Comparison of ENCODE assay signal across 9 cellular contexts in genomic region chr13:48066310-48066989, GRCh38. TPM values are rescaled to one million over a fixed set of nuclear protein-coding genes. Genes with fewer than 3 reads are reported as not detected.
A peak's percentile ranks its signal among the peaks of the same experiment; 100 is the strongest.
DNase-seq lines count a peak whose midpoint lies in the region; ATAC-seq, FAIRE-seq and TF ChIP-seq lines count a peak whose summit lies in the region.
"Had no signal": no experiment of that assay in that cellular context is flagged by ENCODE, and none has a peak within 500 bp of the region (broad histone marks: within the 10 kb centered on the region; RNA-seq: fewer than 3 reads in every experiment).

No MANE protein-coding gene starts in this region.

- CTCF ChIA-PET in IMR-90 (lab: Yijun Ruan, JAX), result no interaction called here

- peak overlapping the region; percentile 59; the same call in 1 of the 2 replicates for H3K56ac ChIP-seq in IMR-90 (ENCODE audit: extremely low read depth, insufficient read depth, low read length)

- no peak for TF ChIP-seq RAD21 in IMR-90 (IDR thresholded peaks at IDR 0.05; ENCODE audit: low read length)

- peaks cover 12% of the 10 kb centered on the region for H3K4me1 Mint-ChIP-seq in activated T-helper 17 cell treated with anti-CD3 and anti-CD28 coated beads, Interleukin-2, amount 50 U/mL, for 72 hours

- no peak overlapping the region for H3K9ac ChIP-seq in IMR-90 (ENCODE audit: low read depth, low read length)
- H3K9ac ChIP-seq: KMS-11 had no signal

- peaks cover 33% of the 10 kb centered on the region for H3K36me3 ChIP-seq in IMR-90 (ENCODE audit: control insufficient read depth, insufficient read depth, low read length)

- H4K20me1 ChIP-seq in IMR-90 (ENCODE audit: insufficient read depth, low read length), result no peaks in the 10 kb centered on the region

- no peaks in the 10 kb centered on the region for H3K27me3 Mint-ChIP-seq in activated T-helper 17 cell treated with anti-CD3 and anti-CD28 coated beads, Interleukin-2, amount 50 U/mL, for 72 hours

- H3K4me2 ChIP-seq in IMR-90 (ENCODE audit: low read depth, low read length), result no peak overlapping the region
- H3K4me2 ChIP-seq: KMS-11 had no signal

- H3K18ac ChIP-seq in IMR-90 (ENCODE audit: low read depth, low read length), result peak overlapping the region; percentile 85; the same call in 1 of the 2 replicates

- no peak overlapping the region for H3K4me3 ChIP-seq in IMR-90 (ENCODE audit: insufficient read depth, low read depth, low read length)

- H3K79me1 ChIP-seq in IMR-90 (ENCODE audit: low read depth in 1 of 2, low read length in 2 of 2), result peaks cover 11% of the 10 kb centered on the region in 2 experiments

- no peak for FAIRE-seq in urothelium cell line (lab: Jason Lieb, UNC)

- no TSS peak for BruUV-seq in IMR-90 (replicated peaks; lab: Mats Ljungman, UMichigan)

- H2BK20ac ChIP-seq in IMR-90 (ENCODE audit: low read depth, low read length), result peak overlapping the region; percentile 81

- peak; percentile 11 for DNase-seq in stimulated activated CD4-positive, alpha-beta T cell treated with anti-CD3 and anti-CD28 coated beads, Interleukin-1b, Interleukin-23, amount 100 ng/mL, for 48 hours
- no peak for DNase-seq in stimulated activated CD4-positive, alpha-beta T cell treated with anti-CD3 and anti-CD28 coated beads, Interleukin-4, amount 100 ng/mL, for 1 hour
- DNase-seq in IMR-90 (peak; percentile 16), urothelium cell line (ENCODE audit: low spot score) (peak; percentile 7), OCI-M2 (lab: John Stamatoyannopoulos, UW; ENCODE audit: unreplicated experiment) (no peak), CD1c-positive myeloid dendritic cell (ENCODE audit: extremely low spot score) (no peak), iPS-NIHi11 (ENCODE audit: low spot score) (no peak)

- H3K9me3 ChIP-seq in IMR-90 (ENCODE audit: control insufficient read depth, insufficient read depth, low read length), result peaks cover 31% of the 10 kb centered on the region

- peak overlapping the region; percentile 75 for H4K91ac ChIP-seq in IMR-90 (ENCODE audit: insufficient read depth, low read depth, low read length)

- ATAC-seq in IMR-90 (ENCODE audit: low read depth), result no peak; the same call in 1 of the 2 replicates
- peak; percentile 99 for ATAC-seq in activated T-helper 17 cell treated with anti-CD3 and anti-CD28 coated beads, Interleukin-2, amount 50 U/mL, for 72 hours (replicated peaks)

- H2AK5ac ChIP-seq in IMR-90 (ENCODE audit: low read depth, low read length), result no peak overlapping the region

- H4K8ac ChIP-seq in IMR-90 (ENCODE audit: low read depth in 2 of 2, low read length in 2 of 2), result peak overlapping the region; percentile 35 to 76; a peak in 3 of 4 replicates

- no peaks in the 10 kb centered on the region for H3K9me3 Mint-ChIP-seq in activated T-helper 17 cell treated with anti-CD3 and anti-CD28 coated beads, Interleukin-2, amount 50 U/mL, for 72 hours

- dilution Hi-C loops in IMR-90 (cut with HindIII; ENCODE audit: low sequenced_read_pairs, unreplicated experiment), result no loop called here

- H2BK5ac ChIP-seq in IMR-90 (ENCODE audit: low read depth, low read length, poor library complexity, severe bottlenecking), result peak overlapping the region; percentile 83

- intact Hi-C loops in IMR-90 (cut with micrococcal nuclease), result no loop called here

- no peak overlapping the region for H3K23ac ChIP-seq in IMR-90 (ENCODE audit: low read depth, low read length)

- WGBS in IMR-90 (ENCODE audit: extremely low coverage in 2 of 2, insufficient read length in 1 of 2), 2 experiments, result 80% methylated on average over 1 of the region's 3 CpGs; no CpG with 5 or more reads in 1 of the 2 experiments

- H3K27me3 ChIP-seq in IMR-90 (ENCODE audit: control insufficient read depth, insufficient read depth, low read length), result no peaks in the 10 kb centered on the region

- no peak for TF ChIP-seq CTCF in IMR-90 (conservative IDR thresholded peaks at IDR 0.05; ENCODE audit: low read depth, low read length)

- H3K4ac ChIP-seq in IMR-90 (ENCODE audit: low read depth, low read length), result peak overlapping the region; percentile 87

- peak overlapping the region; percentile 87; the same call in 1 of the 2 replicates for H4K5ac ChIP-seq in IMR-90 (ENCODE audit: low read depth, low read length)

- peak overlapping the region; percentile 28; the same call in 1 of the 2 replicates for H3K14ac ChIP-seq in IMR-90 (replicated peaks; ENCODE audit: low read depth, low read length)

- no peaks in the 10 kb centered on the region; the same call in 1 of the 2 replicates for H3K9me1 ChIP-seq in IMR-90 (ENCODE audit: insufficient read depth, low read length)

- H2BK15ac ChIP-seq in IMR-90 (ENCODE audit: low read depth, low read length), result no peak overlapping the region

- no peak for TF ChIP-seq POLR2A in IMR-90 (IDR thresholded peaks at IDR 0.05; ENCODE audit: low read depth, low read length)

- no peaks in the 10 kb centered on the region for H3K4me1 ChIP-seq in IMR-90 (ENCODE audit: control insufficient read depth, insufficient read depth, low read length)

- no peak overlapping the region for H2AK9ac ChIP-seq in IMR-90 (replicated peaks; ENCODE audit: low read depth, low read length, poor library complexity)

- peak overlapping the region; percentile 77 for H2BK120ac ChIP-seq in IMR-90 (ENCODE audit: low read depth, low read length)

- in situ Hi-C loops in IMR-90 (cut with MboI; ENCODE audit: low sequenced_read_pairs), result no loop called here

- peak overlapping the region; percentile 41; the same call in 1 of the 2 replicates for H3K27ac ChIP-seq in IMR-90 (ENCODE audit: insufficient read depth, low read length)
- H3K27ac ChIP-seq: KMS-11 had no signal

- POLR2A ChIA-PET in IMR-90 (lab: Charles Lee; ENCODE audit: unreplicated experiment), result no interaction called here

- H3K27ac Mint-ChIP-seq in activated T-helper 17 cell treated with anti-CD3 and anti-CD28 coated beads, Interleukin-2, amount 50 U/mL, for 72 hours, result peak overlapping the region; percentile 90

- peak overlapping the region; percentile 32 for H3K4me3 Mint-ChIP-seq in activated T-helper 17 cell treated with anti-CD3 and anti-CD28 coated beads, Interleukin-2, amount 50 U/mL, for 72 hours

- H2AFZ ChIP-seq in IMR-90 (replicated peaks; ENCODE audit: low read length, poor library complexity), result no peak overlapping the region

- peaks cover 68% of the 10 kb centered on the region for H3K36me3 Mint-ChIP-seq in activated T-helper 17 cell treated with anti-CD3 and anti-CD28 coated beads, Interleukin-2, amount 50 U/mL, for 72 hours (ENCODE audit: low read depth)

TF ChIP-seq in IMR-90, 13 proteins besides CTCF, POLR2A, EP300 and RAD21:
- TF ChIP-seq MXI1 (IDR thresholded peaks at IDR 0.05; ENCODE audit: borderline replicate concordance, low read depth, low read length), result no peak
- TF ChIP-seq RCOR1 (IDR thresholded peaks at IDR 0.05; ENCODE audit: insufficient replicate concordance, low read length), result no peak
- no peak for TF ChIP-seq CEBPB (IDR thresholded peaks at IDR 0.05; ENCODE audit: low read depth, low read length)
- TF ChIP-seq SMC3 (IDR thresholded peaks at IDR 0.05; ENCODE audit: low read depth, low read length), result no peak
- TF ChIP-seq RFX5 (IDR thresholded peaks at IDR 0.05; ENCODE audit: low read depth, low read length), result no peak
TF ChIP-seq in IMR-90: peak in this region for 0.

RNA-seq across cellular contexts. Expression of gene MED4, which starts 28.5 kb away (rescaled TPM):
- total RNA-seq in IMR-90 (2012; rRNA removed), result 25.3 and 28.3 TPM in 2 replicates
- polyA plus RNA-seq in IMR-90 (2012; rRNA removed), result 38.5 and 40.5 TPM in 2 replicates
- polyA plus RNA-seq in IMR-90 (2012; cell fraction: cytosol; rRNA removed), result 13.2 and 16.4 TPM in 2 replicates
- 2.4 and 21.2 TPM in 2 replicates for polyA plus RNA-seq in IMR-90 (2012; cell fraction: nucleus; rRNA removed; ENCODE audit: low replicate concordance)
- 10 to 100 TPM; 42.0 to 58.9 TPM for total RNA-seq in activated T-helper 17 cell treated with anti-CD3 and anti-CD28 coated beads, Interleukin-2, amount 50 U/mL, for 72 hours

RNA-seq across cellular contexts. Expression of gene NUDT15, which starts 28.9 kb away (rescaled TPM):
- total RNA-seq in IMR-90 (2012; rRNA removed), result 13.1 and 26.7 TPM in 2 replicates
- polyA plus RNA-seq in IMR-90 (2012; rRNA removed), result 11.8 and 14.2 TPM in 2 replicates
- 3.3 and 7.0 TPM in 2 replicates for polyA plus RNA-seq in IMR-90 (2012; cell fraction: cytosol; rRNA removed)
- 0.86 and 3.4 TPM in 2 replicates for polyA plus RNA-seq in IMR-90 (2012; cell fraction: nucleus; rRNA removed; ENCODE audit: low replicate concordance)
- 10 to 100 TPM; 20.1 to 28.1 TPM for total RNA-seq in activated T-helper 17 cell treated with anti-CD3 and anti-CD28 coated beads, Interleukin-2, amount 50 U/mL, for 72 hours

Comparison
In these comparisons a context has a peak if more than half of its experiments do, and no peak if none do; other contexts are left out.
1. DNase-seq: peak in stimulated activated CD4-positive, alpha-beta T cell treated with anti-CD3 and anti-CD28 coated beads, Interleukin-1b, Interleukin-23, amount 100 ng/mL, for 48 hours (single experiment), IMR-90 (single experiment) and urothelium cell line (single experiment); none in stimulated activated CD4-positive, alpha-beta T cell treated with anti-CD3 and anti-CD28 coated beads, Interleukin-4, amount 100 ng/mL, for 1 hour (single experiment), OCI-M2 (single experiment), CD1c-positive myeloid dendritic cell (single experiment) and iPS-NIHi11 (single experiment).